In the genomic region with DNA sequence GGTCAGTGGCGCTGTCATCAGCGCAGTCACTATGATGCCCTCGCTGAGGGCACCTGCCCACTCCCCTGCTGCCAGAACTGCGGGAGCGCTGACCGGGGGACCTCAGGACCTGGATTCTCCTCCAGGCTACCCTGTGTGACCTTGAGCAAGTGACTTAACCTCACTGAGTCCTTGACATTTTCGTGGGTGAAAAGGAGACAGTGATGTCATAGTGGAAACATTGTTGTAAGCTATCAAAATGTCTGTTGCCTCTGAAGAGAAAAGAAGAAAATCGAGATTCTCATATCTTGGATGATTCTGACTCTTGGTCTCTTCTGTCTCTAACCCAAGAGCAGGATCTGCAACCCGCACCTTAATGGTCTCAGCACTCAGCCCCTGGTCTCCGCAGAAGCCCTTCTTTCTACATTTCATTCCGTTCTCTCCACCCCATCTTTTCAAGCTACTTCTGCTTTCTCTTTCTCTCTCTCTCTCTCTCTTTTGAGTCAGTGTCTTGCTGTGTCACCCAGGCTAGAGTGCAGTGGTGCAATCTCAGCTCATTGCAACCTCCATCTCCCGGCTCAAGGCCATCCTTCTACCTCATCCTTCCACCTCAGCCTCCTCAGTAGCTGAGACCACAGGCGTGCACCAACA, we compare ENCODE assay signal across 6 cellular contexts. TPM values are rescaled to one million over a fixed set of nuclear protein-coding genes. Genes with fewer than 3 reads are reported as not detected.
DNase-seq lines count a peak whose midpoint lies in the region; ATAC-seq and TF ChIP-seq lines count a peak whose summit lies in the region.

No MANE protein-coding gene starts in this region.

- peak; percentile 28 for ATAC-seq in GM19438 (IDR thresholded peaks at IDR 0.05; ENCODE audit: low read depth, unreplicated experiment)

- H3K79me2 ChIP-seq in Loucy (ENCODE audit: insufficient read depth, low read length) (no peaks in the 10 kb centered on the region), neural progenitor cell (ENCODE audit: low read depth) (no peaks in the 10 kb centered on the region)

- H3K4me3 ChIP-seq in Loucy (ENCODE audit: low read length, poor library complexity, severe bottlenecking), result peak overlapping the region; percentile 73
- H3K4me3 ChIP-seq in neural progenitor cell, result peak overlapping the region; percentile 34

- H4K20me1 ChIP-seq in Loucy (ENCODE audit: insufficient read depth, low read length, poor library complexity, severe bottlenecking) (no peaks in the 10 kb centered on the region), neural progenitor cell (ENCODE audit: low read depth) (peaks cover 12% of the 10 kb centered on the region)

- H3K4me1 Mint-ChIP-seq in brain (peaks cover 42% of the 10 kb centered on the region), neural progenitor cell (peaks cover 13% of the 10 kb centered on the region)

- TF ChIP-seq CTCF in Loucy (conservative IDR thresholded peaks at IDR 0.05; ENCODE audit: low read length) (no peak), brain (conservative IDR thresholded peaks at IDR 0.05) (no peak), neural progenitor cell (IDR thresholded peaks at IDR 0.05) (no peak)

- H3K27me3 ChIP-seq in Loucy (ENCODE audit: insufficient read depth, low read length, poor library complexity, severe bottlenecking), result peaks cover 45% of the 10 kb centered on the region
- peaks cover 89% of the 10 kb centered on the region for H3K27me3 ChIP-seq in neural progenitor cell

- H3F3A ChIP-seq in Loucy (ENCODE audit: low read depth) (no peaks in the 10 kb centered on the region), neural progenitor cell (ENCODE audit: low read depth) (peaks cover 3% of the 10 kb centered on the region)

- peaks cover 33% of the 10 kb centered on the region for H3K4me1 ChIP-seq in Loucy (ENCODE audit: insufficient read depth, low read length, poor library complexity, severe bottlenecking)
- peaks cover 7% of the 10 kb centered on the region for H3K4me1 ChIP-seq in neural progenitor cell

- no peaks in the 10 kb centered on the region for H3K36me3 ChIP-seq in Loucy (ENCODE audit: insufficient read depth, low read length)
- H3K36me3 ChIP-seq in neural progenitor cell, result no peaks in the 10 kb centered on the region

- H3K4me2 ChIP-seq in Loucy (ENCODE audit: low read depth, low read length, poor library complexity, severe bottlenecking), result peak overlapping the region; percentile 85
- H3K4me2 ChIP-seq in neural progenitor cell, result peak overlapping the region; percentile 78

- peaks cover 87% of the 10 kb centered on the region for H3K27me3 Mint-ChIP-seq in brain
- peaks cover 66% of the 10 kb centered on the region for H3K27me3 Mint-ChIP-seq in neural progenitor cell (ENCODE audit: insufficient read depth, low read depth)

- peak overlapping the region; percentile 42 for H2AFZ ChIP-seq in Loucy (ENCODE audit: low read length)
- no peak overlapping the region for H2AFZ ChIP-seq in neural progenitor cell (replicated peaks)

- DNase-seq in neural progenitor cell (ENCODE audit: low spot score) (no peak), pons (ENCODE audit: low spot score) (no peak), NCI-H524 (lab: John Stamatoyannopoulos, UW) (no peak)

- no peaks in the 10 kb centered on the region for H3K9me2 ChIP-seq in Loucy (replicated peaks; ENCODE audit: low read depth, low read length)

- no peaks in the 10 kb centered on the region for H3K9me3 ChIP-seq in Loucy (ENCODE audit: insufficient read depth, low read depth, low read length)
- H3K9me3 ChIP-seq in neural progenitor cell (ENCODE audit: low read depth), result no peaks in the 10 kb centered on the region

- H3K27ac ChIP-seq in neural progenitor cell, result no peak overlapping the region

- H3K27ac Mint-ChIP-seq in brain, result peak overlapping the region in 2 of 5 experiments; percentile 5 to 18
- no peak overlapping the region for H3K27ac Mint-ChIP-seq in neural progenitor cell

- peaks cover 0 to 3% (median 0%) of the 10 kb centered on the region in 5 experiments for H3K9me3 Mint-ChIP-seq in brain
- no peaks in the 10 kb centered on the region for H3K9me3 Mint-ChIP-seq in neural progenitor cell

- H3K9ac ChIP-seq in Loucy (ENCODE audit: low read depth, low read length, poor library complexity, severe bottlenecking) (no peak overlapping the region), neural progenitor cell (no peak overlapping the region)

- no peaks in the 10 kb centered on the region for H3K36me3 Mint-ChIP-seq in brain
- H3K36me3 Mint-ChIP-seq in neural progenitor cell, result no peaks in the 10 kb centered on the region

- H3K4me3 Mint-ChIP-seq in brain, result peak overlapping the region; percentile 68 to 87 (median 77)
- peak overlapping the region; percentile 46 for H3K4me3 Mint-ChIP-seq in neural progenitor cell

RNA-seq across cellular contexts. Expression of gene TUBA4A, which starts 1.0 kb away (rescaled TPM):
- polyA plus RNA-seq in brain (ENCODE audit: insufficient read depth, low read depth, low replicate concordance), result 116 TPM
- 0.56 TPM in 1 of 2 replicates, not detected in the other for total RNA-seq in neural progenitor cell (ENCODE audit: low replicate concordance)

RNA-seq across cellular contexts. Expression of gene TUBA4B, which starts 1.7 kb away (rescaled TPM):
- not detected for polyA plus RNA-seq in brain (ENCODE audit: insufficient read depth, low read depth, low replicate concordance)
- not detected in 2 replicates for total RNA-seq in neural progenitor cell (ENCODE audit: low replicate concordance)

RNA-seq across cellular contexts. Expression of gene STK16, which starts 9.4 kb away (rescaled TPM):
- 41.2 TPM for polyA plus RNA-seq in brain (ENCODE audit: insufficient read depth, low read depth, low replicate concordance)
- 19.9 and 26.8 TPM in 2 replicates for total RNA-seq in neural progenitor cell (ENCODE audit: low replicate concordance)

RNA-seq across cellular contexts. Expression of gene GLB1L, which starts 9.5 kb away (rescaled TPM):
- polyA plus RNA-seq in brain (ENCODE audit: insufficient read depth, low read depth, low replicate concordance), result 5.5 TPM
- 7.2 and 14.7 TPM in 2 replicates for total RNA-seq in neural progenitor cell (ENCODE audit: low replicate concordance)

RNA-seq across cellular contexts. Expression of gene DNAJB2, which starts 24.5 kb away (rescaled TPM):
- polyA plus RNA-seq in brain (ENCODE audit: insufficient read depth, low read depth, low replicate concordance), result 152 TPM
- total RNA-seq in neural progenitor cell (ENCODE audit: low replicate concordance), result 35.0 and 37.0 TPM in 2 replicates
